Comparison of ENCODE assay signal across 8 cellular contexts in genomic region chr9:128094166-128094949, GRCh38. TPM values are rescaled to one million over a fixed set of nuclear protein-coding genes. Genes with fewer than 3 reads are reported as not detected.
DNase-seq lines count a peak whose midpoint lies in the region; ATAC-seq and TF ChIP-seq lines count a peak whose summit lies in the region.

No MANE protein-coding gene starts in this region.

- H3K36me3 Mint-ChIP-seq in T-cell = peaks cover 4% of the 10 kb centered on the region

- H3K27ac ChIP-seq in angular gyrus (ENCODE audit: low read depth, low read length) = peak overlapping the region; percentile 54
- peak overlapping the region; percentile 44 to 97 (median 86) for H3K27ac ChIP-seq in heart right ventricle
- peak overlapping the region; percentile 84 for H3K27ac ChIP-seq in psoas muscle

- peaks cover 70 to 85% (median 84%) of the 10 kb centered on the region in 3 donors for H3K4me1 Mint-ChIP-seq in T-cell

- H3K4me3 Mint-ChIP-seq in T-cell = peak overlapping the region; percentile 47 to 70 (median 49)

- H3K4me1 ChIP-seq in heart right ventricle = peaks cover 18 to 89% (median 65%) of the 10 kb centered on the region in 9 donors
- peaks cover 60% of the 10 kb centered on the region for H3K4me1 ChIP-seq in psoas muscle

- DNase-seq in GM03348 (ENCODE audit: low spot score) (peak; percentile 94), NCI-H1105 treated with DMSO at 0.1 percent for 48 hours (lab: John Stamatoyannopoulos, UW) (peak; percentile 96), T-cell (peak in 33 of 34 experiments; percentile 30 to 79 (median 61)), heart right ventricle (peak; percentile 83 to 96), psoas muscle (peak; percentile 89 to 95), ureter (ENCODE audit: low spot score) (peak; percentile 95)

- POLR2A ChIA-PET in T-cell (lab: Charles Lee) = interaction anchor here in 1 of 2 donors (0.9 kb wide), 1 partner anchor 27 kb away, joined by 3 read pairs; the partner anchor contains the start of gene NAIF1

- H3K36me3 ChIP-seq in heart right ventricle (no peaks in the 10 kb centered on the region), psoas muscle (ENCODE audit: insufficient read depth in 1 of 2, low read depth in 1 of 2) (no peaks in the 10 kb centered on the region)

- peak overlapping the region; percentile 86 to 93 for H3K27ac Mint-ChIP-seq in T-cell

- H3K27me3 ChIP-seq in heart right ventricle (no peaks in the 10 kb centered on the region), psoas muscle (ENCODE audit: insufficient read depth in 3 of 3, low read length in 2 of 3) (no peaks in the 10 kb centered on the region)

- no peaks in the 10 kb centered on the region for H3K27me3 Mint-ChIP-seq in T-cell

- peak overlapping the region in 7 of 10 donors; percentile 6 to 37 (median 23) for H3K4me3 ChIP-seq in heart right ventricle
- peak overlapping the region; percentile 29 for H3K4me3 ChIP-seq in psoas muscle

- CTCF ChIA-PET in T-cell (lab: Charles Lee) = interaction anchor here in 1 of 2 donors (0.5 kb wide), 1 partner anchor 22 kb away, joined by 3 read pairs; no protein-coding TSS in a partner anchor

- H3K9me3 ChIP-seq in heart right ventricle (no peaks in the 10 kb centered on the region), psoas muscle (no peaks in the 10 kb centered on the region)

- ATAC-seq in HG02588 (IDR thresholded peaks at IDR 0.05; ENCODE audit: unreplicated experiment) = peak; percentile 92
- ATAC-seq in T-cell (replicated peaks in 1 of 4) = peak; percentile 64 to 78 (median 73)
- peak; percentile 77 to 88 (median 83) for ATAC-seq in heart right ventricle
- peak; percentile 69 to 75 (median 72) for ATAC-seq in psoas muscle

- H3K9me3 Mint-ChIP-seq in T-cell = no peaks in the 10 kb centered on the region

- no peak for TF ChIP-seq CTCF in heart right ventricle (IDR thresholded peaks at IDR 0.05)
- TF ChIP-seq CTCF in psoas muscle (IDR thresholded peaks at IDR 0.05) = no peak

- WGBS in heart right ventricle, 2 donors = 12 to 14% methylated on average over 8 of the region's 8 CpGs
- WGBS in psoas muscle, 3 donors = 15 to 22% (median 16%) methylated on average over 8 of the region's 8 CpGs

- intact Hi-C loops in heart right ventricle (cut with DNase I) = loop anchor here in 1 of 10 donors (1.0 kb wide), 1 partner anchor 26 kb away; the partner anchor contains the start of gene SLC25A25
- intact Hi-C loops in psoas muscle (cut with DNase I) = no loop called here

RNA-seq across cellular contexts. Expression of gene SLC25A25, which starts 26.3 kb away (rescaled TPM):
- total RNA-seq in T-cell = 10 to 100 TPM; 11.8 to 21.0 (median 17.3) TPM
- total RNA-seq in heart right ventricle = 10 to 100 TPM in 3 of 10 donors, 1 to 10 TPM in 7; 3.6 to 20.7 (median 7.5) TPM
- 1 to 10 TPM; 2.3 to 4.8 TPM for polyA plus RNA-seq in heart right ventricle
- 10 to 100 TPM in 2 of 4 donors, 1 to 10 TPM in 2; 3.6 to 50.3 (median 20.5) TPM for total RNA-seq in psoas muscle
- polyA plus RNA-seq in psoas muscle = 10 to 100 TPM in 2 of 3 donors, 1 to 10 TPM in 1; 9.3 to 12.5 (median 10.6) TPM
- 21.7 TPM for total RNA-seq in ureter

RNA-seq across cellular contexts. Expression of gene NAIF1, which starts 27.2 kb away (rescaled TPM):
- total RNA-seq in T-cell = 10 to 100 TPM; 11.6 to 14.9 (median 13.8) TPM
- 1 to 10 TPM; 3.2 to 7.0 (median 5.5) TPM for total RNA-seq in heart right ventricle
- polyA plus RNA-seq in heart right ventricle = 1 to 10 TPM; 4.4 to 7.2 TPM
- 1 to 10 TPM; 5.9 to 8.7 (median 6.1) TPM for total RNA-seq in psoas muscle
- 1 to 10 TPM; 4.2 to 8.0 (median 7.8) TPM for polyA plus RNA-seq in psoas muscle
- total RNA-seq in ureter = 6.9 TPM

RNA-seq across cellular contexts. Expression of gene PTGES2, which starts 33.2 kb away (rescaled TPM):
- 10 to 100 TPM; 60.2 to 91.7 (median 79.2) TPM for total RNA-seq in T-cell
- 100 to 1,000 TPM; 117 to 166 (median 148) TPM for total RNA-seq in heart right ventricle
- polyA plus RNA-seq in heart right ventricle = 100 to 1,000 TPM; 132 to 147 TPM
- total RNA-seq in psoas muscle = 100 to 1,000 TPM; 102 to 150 (median 116) TPM
- polyA plus RNA-seq in psoas muscle = 100 to 1,000 TPM in 2 of 3 donors, 10 to 100 TPM in 1; 61.2 to 134 (median 119) TPM
- total RNA-seq in ureter = 87.8 TPM

RNA-seq across cellular contexts. Expression of gene LCN2, which starts 54.9 kb away (rescaled TPM):
- total RNA-seq in T-cell (not detected), heart right ventricle (1 to 10 TPM in 1 of 10 donors, under 1 TPM in 4, not detected in 5; 0.34 to 2.7 (median 0.45) TPM), psoas muscle (1 to 10 TPM in 2 of 4 donors, under 1 TPM in 1, not detected in 1; 0.47 to 2.1 (median 1.4) TPM), ureter (143 TPM)
- polyA plus RNA-seq in heart right ventricle (1 to 10 TPM in 1 of 2 donors, under 1 TPM in 1; 0.62 to 1.5 TPM), psoas muscle (under 1 TPM; 0.08 to 0.90 (median 0.69) TPM)

Comparison
In these comparisons a context has a peak if more than half of its experiments do, and no peak if none do; other contexts are left out.
1. Peak in every context shown above with its lines: DNase-seq, ATAC-seq, H3K4me3 ChIP-seq and H3K27ac ChIP-seq.